Comparison of ENCODE assay signal across 14 cellular contexts in genomic region chr12:11623382-11623781, GRCh38. TPM values are rescaled to one million over a fixed set of nuclear protein-coding genes. Genes with fewer than 3 reads are reported as not detected.
DNase-seq lines count a peak whose midpoint lies in the region; ATAC-seq, FAIRE-seq and TF ChIP-seq lines count a peak whose summit lies in the region.
"Had no signal": no experiment of that assay in that cellular context is flagged by ENCODE, and none has a peak within 500 bp of the region (broad histone marks: within the 10 kb centered on the region; RNA-seq: fewer than 3 reads in every experiment).

No MANE protein-coding gene starts in this region.

- no peak overlapping the region for H2AK5ac ChIP-seq in mesendoderm (ENCODE audit: low read length)

- TF ChIP-seq EP300 in K562 (IDR thresholded peaks at IDR 0.05; ENCODE audit: low read length) = no peak

- ATAC-seq in K562 (no peak), GM19463 (IDR thresholded peaks at IDR 0.05; ENCODE audit: unreplicated experiment) (no peak)
- ATAC-seq: HCT116, left colon had no signal

- H3K79me2 ChIP-seq in K562 (ENCODE audit: control insufficient read depth, insufficient read depth, low read length) (no peaks in the 10 kb centered on the region), mesendoderm (ENCODE audit: control insufficient read depth, insufficient read depth, low read length) (no peaks in the 10 kb centered on the region)

- no peak overlapping the region for H3K23ac ChIP-seq in mesendoderm (ENCODE audit: low read length)

- peak overlapping the region; percentile 86 for H2BK15ac ChIP-seq in mesendoderm (replicated peaks; ENCODE audit: low read depth)

- peaks cover 0 to 7% (median 5%) of the 10 kb centered on the region in 11 experiments; a peak in 7 of 22 replicates for H3K9me3 ChIP-seq in BLaER1 treated with 17β-estradiol and CSF1 and Interleukin-3, amounts not matched to agents 10 nM and 100 nM (replicated peaks in 1 of 11)
- H3K9me3 ChIP-seq in KOPT-K1 (ENCODE audit: insufficient read depth, low read length, poor library complexity, severe bottlenecking) (no peaks in the 10 kb centered on the region), K562 (replicated peaks; ENCODE audit: control insufficient read depth, insufficient read depth, low read depth, low read length) (no peaks in the 10 kb centered on the region)
- H3K9me3 ChIP-seq: ascending aorta had no signal

- H3K4me3 ChIP-seq in BLaER1 treated with 17β-estradiol and CSF1 and Interleukin-3, amounts not matched to agents 10 nM and 100 nM = no peak overlapping the region
- no peak overlapping the region for H3K4me3 ChIP-seq in K562
- H3K4me3 ChIP-seq in mesendoderm (ENCODE audit: low read length) = no peak overlapping the region
- H3K4me3 ChIP-seq: ascending aorta had no signal

- H3K36me3 ChIP-seq in BLaER1 treated with 17β-estradiol and CSF1 and Interleukin-3, amounts not matched to agents 10 nM and 100 nM = no peaks in the 10 kb centered on the region
- H3K36me3 ChIP-seq in KOPT-K1 (ENCODE audit: insufficient read depth, low read length) = no peaks in the 10 kb centered on the region
- no peaks in the 10 kb centered on the region for H3K36me3 ChIP-seq in K562 (ENCODE audit: control insufficient read depth, insufficient read depth, low read length)
- no peaks in the 10 kb centered on the region for H3K36me3 ChIP-seq in mesendoderm (ENCODE audit: control insufficient read depth, insufficient read depth, low read length)
- H3K36me3 ChIP-seq: ascending aorta had no signal

- peak overlapping the region in 6 of 11 experiments; percentile 18 to 77 (median 56); a peak in 11 of 22 replicates for H3K27ac ChIP-seq in BLaER1 treated with 17β-estradiol and CSF1 and Interleukin-3, amounts not matched to agents 10 nM and 100 nM
- H3K27ac ChIP-seq in KOPT-K1 (ENCODE audit: low read depth, low read length, poor library complexity, severe bottlenecking) = peak overlapping the region; percentile 34
- H3K27ac ChIP-seq in K562 (ENCODE audit: extremely low read depth, low read depth, low read length) = no peak overlapping the region
- H3K27ac ChIP-seq in mesendoderm (ENCODE audit: low read depth, low read length) = peak overlapping the region; percentile 42

- H2BK120ac ChIP-seq in mesendoderm (ENCODE audit: low read depth, low read length) = no peak overlapping the region

- H2AFZ ChIP-seq in K562 (ENCODE audit: low read depth, low read length) = no peak overlapping the region

- intact Hi-C loops in K562 (cut with micrococcal nuclease) = loop anchor here (2.0 kb wide), 1 partner anchor 23 kb away; no protein-coding TSS in a partner anchor

- H4K8ac ChIP-seq in mesendoderm (ENCODE audit: low read depth, low read length) = no peak overlapping the region

- DNase-seq in K562 (ENCODE audit: extremely low read depth in 1 of 4, low spot score in 3 of 4) = no peak
- peak; percentile 81 for DNase-seq in mesendoderm
- DNase-seq in NCI-H82 treated with DMSO at 0.1 percent for 48 hours (lab: John Stamatoyannopoulos, UW; ENCODE audit: unreplicated experiment) = no peak
- no peak for DNase-seq in cerebellar nuclear complex (lab: John Stamatoyannopoulos, UW)
- DNase-seq in central memory CD4-positive, alpha-beta T cell = no peak
- DNase-seq: activated T-cell treated with anti-CD3 and anti-CD28 coated beads, Interleukin-2, amount 50 U/mL, for 48 hours; effector memory CD4-positive, alpha-beta T cell; left colon; stimulated activated CD4-positive, alpha-beta T cell treated with anti-CD3 and anti-CD28 coated beads, Interleukin-1b, Interleukin-23, amount 100 ng/mL, for 48 hours had no signal

- WGBS in K562 (ENCODE audit: insufficient coverage, low coverage, missing lambda C conversion rate) = 3% methylated on average over 4 of the region's 4 CpGs
- no CpG with 5 or more reads among the region's 4 CpGs for WGBS in mesendoderm (ENCODE audit: extremely low coverage, insufficient coverage, low lambda C conversion rate)

- H3K56ac ChIP-seq in mesendoderm (ENCODE audit: low read length) = peak overlapping the region; percentile 8

- POLR2A ChIA-PET in K562 (lab: Yijun Ruan, JAX) = no interaction called here

- no peaks in the 10 kb centered on the region for H3K9me1 ChIP-seq in K562 (ENCODE audit: control insufficient read depth, insufficient read depth, low read length)

- TF ChIP-seq POLR2A in K562 (conservative IDR thresholded peaks at IDR 0.05) = no peak

- peak overlapping the region in 7 of 11 experiments; percentile 12 to 79 (median 69); a peak in 14 of 22 replicates for H3K4me2 ChIP-seq in BLaER1 treated with 17β-estradiol and CSF1 and Interleukin-3, amounts not matched to agents 10 nM and 100 nM
- H3K4me2 ChIP-seq in K562 (ENCODE audit: insufficient read depth, low read length) (no peak overlapping the region), mesendoderm (ENCODE audit: low read length) (no peak overlapping the region)

- no peaks in the 10 kb centered on the region for H3K79me1 ChIP-seq in mesendoderm (ENCODE audit: low read length)

- H4K20me1 ChIP-seq in BLaER1 treated with 17β-estradiol and CSF1 and Interleukin-3, amounts not matched to agents 10 nM and 100 nM = no peaks in the 10 kb centered on the region
- no peaks in the 10 kb centered on the region for H4K20me1 ChIP-seq in K562 (replicated peaks; ENCODE audit: control insufficient read depth, insufficient read depth, low read length)

- no TSS peak for BruUV-seq in K562 (replicated peaks; lab: Mats Ljungman, UMichigan)

- H3K9ac ChIP-seq in BLaER1 treated with 17β-estradiol and CSF1 and Interleukin-3, amounts not matched to agents 10 nM and 100 nM = peak overlapping the region in 4 of 11 experiments; percentile 3 to 56 (median 40); a peak in 6 of 22 replicates
- H3K9ac ChIP-seq in K562 (ENCODE audit: insufficient read depth in 1 of 2, low read depth in 2 of 2, low read length in 2 of 2) = no peak overlapping the region
- H3K9ac ChIP-seq in mesendoderm (ENCODE audit: low read length) = no peak overlapping the region

- H3K4ac ChIP-seq in mesendoderm (ENCODE audit: low read depth, low read length) = no peak overlapping the region

- no peak for TF ChIP-seq RAD21 in K562 (CRISPR knock-in tag; conservative IDR thresholded peaks at IDR 0.05 in 1 of 2, IDR thresholded peaks at IDR 0.05 in 1 of 2)

- H3K18ac ChIP-seq in mesendoderm (ENCODE audit: low read length) = peak overlapping the region; percentile 78

- peaks cover 0 to 24% (median 17%) of the 10 kb centered on the region in 10 experiments; a peak in 12 of 20 replicates for H3K4me1 ChIP-seq in BLaER1 treated with 17β-estradiol and CSF1 and Interleukin-3, amounts not matched to agents 10 nM and 100 nM
- H3K4me1 ChIP-seq in K562 (replicated peaks in 1 of 2; ENCODE audit: control insufficient read depth in 2 of 2, insufficient read depth in 2 of 2, low read length in 2 of 2) = peaks cover 0 to 8% of the 10 kb centered on the region in 2 experiments; a peak in 3 of 5 replicates
- H3K4me1 ChIP-seq in mesendoderm (ENCODE audit: control insufficient read depth, low read depth, low read length) = peaks cover 14% of the 10 kb centered on the region

- CTCF ChIA-PET in K562 (lab: Yijun Ruan, JAX; ENCODE audit: low intra/inter-chr PET ratio) = no interaction called here

- no peak overlapping the region for H2BK5ac ChIP-seq in mesendoderm (ENCODE audit: low read length)

- no peak overlapping the region for H4K5ac ChIP-seq in mesendoderm (ENCODE audit: low read length)

- TF ChIP-seq CTCF in K562 (IDR thresholded peaks at IDR 0.05 in 2 of 3, conservative IDR thresholded peaks at IDR 0.05 in 1 of 3; ENCODE audit: insufficient read depth in 2 of 3, low read depth in 1 of 3, low read length in 3 of 3) = no peak

- no peaks in the 10 kb centered on the region for H3K27me3 ChIP-seq in BLaER1 treated with 17β-estradiol and CSF1 and Interleukin-3, amounts not matched to agents 10 nM and 100 nM
- H3K27me3 ChIP-seq in K562 (ENCODE audit: control insufficient read depth in 2 of 2, insufficient read depth in 2 of 2, low read length in 2 of 2) = no peaks in the 10 kb centered on the region
- H3K27me3 ChIP-seq in mesendoderm (ENCODE audit: insufficient read depth, low read length, poor library complexity) = no peaks in the 10 kb centered on the region
- H3K27me3 ChIP-seq: ascending aorta had no signal

- no peak for FAIRE-seq in K562 (lab: Jason Lieb, UNC)

- in situ Hi-C loops in K562 (cut with MboI) = no loop called here

TF ChIP-seq in K562, 482 proteins besides CTCF, POLR2A, EP300 and RAD21 (continues in another document):
- peak; percentile 31; the same call in 1 of the 2 replicates for TF ChIP-seq CBFA2T3 (IDR thresholded peaks at IDR 0.05)
- TF ChIP-seq BCOR (IDR thresholded peaks at IDR 0.05) = no peak

RNA-seq across cellular contexts. Expression of gene ETV6, which starts 26.1 kb away (rescaled TPM):
- 9.4 and 9.8 TPM in 2 replicates for total RNA-seq in K562 (2011; cell fraction: chromatin; rRNA removed; ENCODE audit: low replicate concordance)
- total RNA-seq in K562 (2011; cell fraction: nucleolus; rRNA removed) = 5.7 and 6.3 TPM in 2 replicates
- total RNA-seq in K562 (2011; cell fraction: nucleoplasm; rRNA removed) = 4.8 and 14.7 TPM in 2 replicates
- total RNA-seq in K562 (2014; rRNA removed) (3.4 and 4.6 TPM in 2 replicates), K562 (2014; rRNA removed; fragmentation: Illumina TruSeq; extraction: Trizol) (4.1 and 5.1 TPM in 2 replicates), K562 (2015; rRNA removed; fragmentation: Illumina TruSeq; extraction: Trizol) (6.4 and 6.6 TPM in 2 replicates), K562 (2021) (10.6 and 12.7 TPM in 2 replicates)
- polyA plus RNA-seq in K562 (2011; rRNA removed) (3.1 and 3.9 TPM in 2 replicates), K562 (2014; fragmentation: Illumina TruSeq; extraction: Trizol) (5.6 and 5.8 TPM in 2 replicates), K562 (2014; fragmentation: Nextera tagmentation; extraction: Ambion mirVana) (1 to 10 TPM in 1 of 2 experiments, under 1 TPM in 1; 0.81 to 1.8 TPM), K562 (2014; rRNA removed) (3.9 and 4.1 TPM in 2 replicates)
- polyA plus RNA-seq in K562 (2011; cell fraction: cytosol; rRNA removed) = 2.1 and 2.9 TPM in 2 replicates
- polyA plus RNA-seq in K562 (2011; cell fraction: nucleus; rRNA removed) = 5.8 and 8.2 TPM in 2 replicates
- polyA plus RNA-seq in K562 (2012) = 4.0 and 5.5 TPM in 2 replicates
- 7.4 and 7.5 TPM in 2 replicates for polyA minus RNA-seq in K562 (2011; rRNA and poly(A)+ RNA removed)
- 4.9 and 5.4 TPM in 2 replicates for polyA minus RNA-seq in K562 (2011; cell fraction: cytosol; rRNA and poly(A)+ RNA removed)
- 9.3 and 15.8 TPM in 2 replicates for polyA minus RNA-seq in K562 (2011; cell fraction: nucleus; rRNA and poly(A)+ RNA removed)
- polyA plus RNA-seq in mesendoderm (2013, experiment 1 of 2) = 6.9 TPM
- polyA plus RNA-seq in mesendoderm (2013, experiment 2 of 2) = 7.1 TPM

Comparison
In these comparisons a context has a peak if more than half of its experiments do, and no peak if none do; other contexts are left out.
1. H3K4me2 ChIP-seq: peak in BLaER1 treated with 17β-estradiol and CSF1 and Interleukin-3, amounts not matched to agents 10 nM and 100 nM (7 of 11); none in K562 (single experiment) and mesendoderm (single experiment).